20 cellular contexts compared by ENCODE assay signal in genomic region chr1:233909195-233909594, GRCh38. TPM values are rescaled to one million over a fixed set of nuclear protein-coding genes. Genes with fewer than 3 reads are reported as not detected.
DNase-seq lines count a peak whose midpoint lies in the region; ATAC-seq, FAIRE-seq and TF ChIP-seq lines count a peak whose summit lies in the region.
"Had no signal": no experiment of that assay in that cellular context is flagged by ENCODE, and none has a peak within 500 bp of the region (broad histone marks: within the 10 kb centered on the region; RNA-seq: fewer than 3 reads in every experiment).

No MANE protein-coding gene starts in this region.

- peaks cover 16% of the 10 kb centered on the region for H3K4me1 ChIP-seq in astrocyte (ENCODE audit: insufficient read depth, low read length)
- H3K4me1 ChIP-seq: transverse colon had no signal

- no peaks in the 10 kb centered on the region for H3K9me3 Mint-ChIP-seq in astrocyte (ENCODE audit: unreplicated experiment)
- H3K9me3 Mint-ChIP-seq: T-cell had no signal

- no peak overlapping the region for H2AFZ ChIP-seq in astrocyte (ENCODE audit: low read depth, low read length)

- H3K36me3 ChIP-seq in astrocyte (ENCODE audit: insufficient read depth, low read length) = no peaks in the 10 kb centered on the region
- H3K36me3 ChIP-seq: esophagus muscularis mucosa, heart left ventricle, transverse colon had no signal

- H3K36me3 Mint-ChIP-seq in astrocyte (ENCODE audit: low read depth, unreplicated experiment) = no peaks in the 10 kb centered on the region
- H3K36me3 Mint-ChIP-seq: stimulated activated effector memory CD8-positive, alpha-beta T cell treated with anti-CD3 and anti-CD28 coated beads, Interleukin-12 subunit alpha, Interleukin-12 subunit beta, amount 100 ng/mL, for 72 hours; T-cell had no signal

- peaks cover 11% of the 10 kb centered on the region for H3K27me3 Mint-ChIP-seq in astrocyte (ENCODE audit: low read depth, unreplicated experiment)

- FAIRE-seq in HTR-8/SVneo (lab: Jason Lieb, UNC) (peak; percentile 75), astrocyte (lab: Jason Lieb, UNC) (no peak)

- H3K27ac Mint-ChIP-seq in astrocyte (ENCODE audit: unreplicated experiment) = no peak overlapping the region
- H3K27ac Mint-ChIP-seq: stimulated activated effector memory CD8-positive, alpha-beta T cell treated with anti-CD3 and anti-CD28 coated beads, Interleukin-12 subunit alpha, Interleukin-12 subunit beta, amount 100 ng/mL, for 72 hours; T-cell had no signal

- ATAC-seq in GM19467 (IDR thresholded peaks at IDR 0.05; ENCODE audit: unreplicated experiment) (no peak), HG03108 (IDR thresholded peaks at IDR 0.05; ENCODE audit: unreplicated experiment) (no peak), HG02973 (IDR thresholded peaks at IDR 0.05; ENCODE audit: unreplicated experiment) (no peak)
- ATAC-seq: heart left ventricle; mucosa of descending colon; stimulated activated effector memory CD8-positive, alpha-beta T cell treated with anti-CD3 and anti-CD28 coated beads, Interleukin-12 subunit alpha, Interleukin-12 subunit beta, amount 100 ng/mL, for 72 hours; T-cell had no signal

- peak overlapping the region; percentile 64 for H3K27ac ChIP-seq in astrocyte (ENCODE audit: low read depth, low read length)
- H3K27ac ChIP-seq: esophagus muscularis mucosa, heart left ventricle, skin epidermis, transverse colon had no signal

- peaks cover 19% of the 10 kb centered on the region for H3K4me1 Mint-ChIP-seq in astrocyte (ENCODE audit: low read depth, unreplicated experiment)

- H3K79me2 ChIP-seq in astrocyte (ENCODE audit: insufficient read depth, low read length) = peaks cover 43% of the 10 kb centered on the region

- H3K9me3 ChIP-seq in astrocyte (ENCODE audit: insufficient read depth, low read depth, low read length) = no peaks in the 10 kb centered on the region
- H3K9me3 ChIP-seq: heart left ventricle, mucosa of descending colon, transverse colon had no signal

- H3K4me3 ChIP-seq in AG10803 (ENCODE audit: low read length) (no peak overlapping the region), astrocyte (ENCODE audit: insufficient read depth, low read depth, low read length) (no peak overlapping the region)
- H3K4me3 ChIP-seq: esophagus muscularis mucosa, heart left ventricle, mucosa of descending colon, skin epidermis, transverse colon had no signal

- TF ChIP-seq CTCF in AG10803 (conservative IDR thresholded peaks at IDR 0.05; ENCODE audit: low read length) (no peak), astrocyte (IDR thresholded peaks at IDR 0.05; ENCODE audit: insufficient read depth, low read depth, low read length) (no peak)

- no peak overlapping the region for H3K4me3 Mint-ChIP-seq in astrocyte (ENCODE audit: unreplicated experiment)
- H3K4me3 Mint-ChIP-seq: stimulated activated effector memory CD8-positive, alpha-beta T cell treated with anti-CD3 and anti-CD28 coated beads, Interleukin-12 subunit alpha, Interleukin-12 subunit beta, amount 100 ng/mL, for 72 hours; T-cell had no signal

- no peak overlapping the region for H3K9ac ChIP-seq in astrocyte (ENCODE audit: low read length)

- peak overlapping the region; percentile 44 for H3K4me2 ChIP-seq in astrocyte (ENCODE audit: low read length)

- no peaks in the 10 kb centered on the region for H3K27me3 ChIP-seq in astrocyte (ENCODE audit: insufficient read depth, low read length)

- no peaks in the 10 kb centered on the region for H4K20me1 ChIP-seq in astrocyte (ENCODE audit: insufficient read depth, low read length)

- DNase-seq in AG10803 (ENCODE audit: low read depth) (peak; percentile 20), HTR-8/SVneo (ENCODE audit: insufficient read length, low spot score) (peak; percentile 67), astrocyte (ENCODE audit: low read depth) (peak; percentile 95), islet precursor cell (peak; percentile 51), CD1c-positive myeloid dendritic cell (ENCODE audit: extremely low spot score) (no peak)
- DNase-seq: activated gamma-delta T cell treated with Interleukin-2 at 50 U/mL for 16 hours, dermis blood vessel endothelial cell, heart left ventricle, mucosa of descending colon, NCI-H2081, NCI-H526 treated with DMSO at 0.1 percent for 48 hours, occipital lobe, T-cell, transverse colon had no signal

RNA-seq across cellular contexts. Expression of gene SLC35F3, which starts 4.7 kb away (rescaled TPM):
- total RNA-seq in astrocyte = 0.38 and 0.57 TPM in 2 replicates
- total RNA-seq: transverse colon had no signal
